ENCODE assay signal across 18 cellular contexts in the genomic region with DNA sequence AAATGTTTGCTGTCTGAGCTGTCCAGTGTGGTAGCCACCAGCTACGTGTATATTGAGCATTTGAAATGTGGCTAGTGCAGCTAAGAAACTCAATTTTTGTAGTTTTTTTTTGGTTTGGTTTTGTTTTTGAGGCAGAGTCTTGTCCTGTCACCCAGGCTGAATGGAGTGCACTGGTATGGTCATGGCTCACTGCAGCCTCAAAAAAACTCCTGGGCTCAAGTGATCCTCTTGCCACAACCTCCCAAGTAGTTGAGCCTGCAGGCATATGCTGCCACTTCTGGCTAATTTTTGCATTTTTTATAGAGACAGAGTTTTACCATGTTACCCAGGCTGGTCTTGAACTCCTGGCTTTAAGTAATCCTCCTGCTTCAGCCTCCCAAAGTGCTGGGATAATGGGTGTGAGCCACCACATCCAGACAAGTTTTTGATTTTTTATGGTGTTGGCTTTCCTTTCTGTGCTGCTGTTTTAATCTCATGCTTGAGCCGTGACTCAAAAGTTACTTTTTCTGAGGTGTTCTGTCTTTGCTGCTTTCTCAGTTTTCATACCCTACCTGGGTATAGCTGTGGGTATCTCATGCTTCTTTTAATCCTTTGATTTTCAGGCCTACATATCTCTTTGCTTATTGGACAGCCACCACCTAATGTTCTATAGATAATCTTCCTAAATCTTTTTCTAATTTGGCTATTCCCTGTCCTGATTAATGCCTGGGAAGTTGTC. TPM values are rescaled to one million over a fixed set of nuclear protein-coding genes. Genes with fewer than 3 reads are reported as not detected.
DNase-seq lines count a peak whose midpoint lies in the region; ATAC-seq lines count a peak whose summit lies in the region.
"Had no signal": no experiment of that assay in that cellular context is flagged by ENCODE, and none has a peak within 500 bp of the region (broad histone marks: within the 10 kb centered on the region; RNA-seq: fewer than 3 reads in every experiment).

No MANE protein-coding gene starts in this region.

- H3K4me1 Mint-ChIP-seq in activated T-cell treated with anti-CD3 and anti-CD28 coated beads, Interleukin-2, amount 50 U/mL, for 24 hours (ENCODE audit: low read depth), result peaks cover 76% of the 10 kb centered on the region
- H3K4me1 Mint-ChIP-seq in central memory CD8-positive, alpha-beta T cell, result peaks cover 67% of the 10 kb centered on the region

- peaks cover 96% of the 10 kb centered on the region for H3K36me3 Mint-ChIP-seq in activated T-cell treated with anti-CD3 and anti-CD28 coated beads, Interleukin-2, amount 50 U/mL, for 24 hours (ENCODE audit: low read depth)
- H3K36me3 Mint-ChIP-seq in central memory CD8-positive, alpha-beta T cell (ENCODE audit: insufficient read depth), result peaks cover 74% of the 10 kb centered on the region

- intact Hi-C loops in cardiac septum (cut with DNase I), result no loop called here

- no peak overlapping the region for H3K4me3 Mint-ChIP-seq in activated T-cell treated with anti-CD3 and anti-CD28 coated beads, Interleukin-2, amount 50 U/mL, for 24 hours
- peak overlapping the region; percentile 67 for H3K4me3 Mint-ChIP-seq in central memory CD8-positive, alpha-beta T cell
- H3K4me3 Mint-ChIP-seq: activated CD4-positive, alpha-beta memory T cell treated with anti-CD3 and anti-CD28 coated beads for 36 hours; activated T-helper 1 cell treated with anti-CD3 and anti-CD28 coated beads, Interleukin-12 subunit alpha, Interleukin-12 subunit beta, Interleukin-2, Interleukin-4 antibody, amounts not matched to agents 30 ng/mL and 10 ng/mL and 1 ng/mL, durations not matched to agents 14 hours and 24 hours and 36 hours; CD14-positive monocyte; neural crest cell had no signal

- no peaks in the 10 kb centered on the region for H3K9me3 Mint-ChIP-seq in activated T-cell treated with anti-CD3 and anti-CD28 coated beads, Interleukin-2, amount 50 U/mL, for 24 hours
- H3K9me3 Mint-ChIP-seq in central memory CD8-positive, alpha-beta T cell, result no peaks in the 10 kb centered on the region
- H3K9me3 Mint-ChIP-seq: activated CD4-positive, alpha-beta memory T cell treated with anti-CD3 and anti-CD28 coated beads for 36 hours; activated T-helper 1 cell treated with anti-CD3 and anti-CD28 coated beads, Interleukin-12 subunit alpha, Interleukin-12 subunit beta, Interleukin-2, Interleukin-4 antibody, amounts not matched to agents 30 ng/mL and 10 ng/mL and 1 ng/mL, durations not matched to agents 14 hours and 24 hours and 36 hours; CD14-positive monocyte; neural crest cell had no signal

- H3K27me3 Mint-ChIP-seq in activated T-cell treated with anti-CD3 and anti-CD28 coated beads, Interleukin-2, amount 50 U/mL, for 24 hours, result no peaks in the 10 kb centered on the region
- H3K27me3 Mint-ChIP-seq in central memory CD8-positive, alpha-beta T cell, result no peaks in the 10 kb centered on the region
- H3K27me3 Mint-ChIP-seq: activated CD4-positive, alpha-beta memory T cell treated with anti-CD3 and anti-CD28 coated beads for 36 hours had no signal

- DNase-seq in activated T-cell treated with anti-CD3 and anti-CD28 coated beads, Interleukin-2, amount 50 U/mL, for 24 hours, result no peak
- DNase-seq in activated T-cell treated with anti-CD3 and anti-CD28 coated beads, Interleukin-2, amount 50 U/mL, for 48 hours, result no peak
- DNase-seq in DMS79 treated with DMSO at 0.1 percent for 48 hours (lab: John Stamatoyannopoulos, UW) (peak; percentile 36), renal cortical epithelial cell (ENCODE audit: low read depth) (peak; percentile 37), cardiac septum (ENCODE audit: low spot score) (no peak)
- no peak for DNase-seq in central memory CD8-positive, alpha-beta T cell (ENCODE audit: low spot score in 2 of 2)
- DNase-seq: activated CD4-positive, alpha-beta memory T cell treated with anti-CD3 and anti-CD28 coated beads for 36 hours; central memory CD4-positive, alpha-beta T cell; left cardiac atrium; NCI-H1105; NCI-H510A treated with DMSO at 0.1 percent for 48 hours; stimulated activated CD4-positive, alpha-beta T cell treated with anti-CD3 and anti-CD28 coated beads, Interleukin-4, amount 100 ng/mL, for 24 hours; SW 1271 had no signal

- peak overlapping the region; percentile 29 for H3K27ac Mint-ChIP-seq in activated T-cell treated with anti-CD3 and anti-CD28 coated beads, Interleukin-2, amount 50 U/mL, for 24 hours
- peak overlapping the region; percentile 72 for H3K27ac Mint-ChIP-seq in central memory CD8-positive, alpha-beta T cell (ENCODE audit: low read depth)
- H3K27ac Mint-ChIP-seq: activated CD4-positive, alpha-beta memory T cell treated with anti-CD3 and anti-CD28 coated beads for 36 hours; activated T-helper 1 cell treated with anti-CD3 and anti-CD28 coated beads, Interleukin-12 subunit alpha, Interleukin-12 subunit beta, Interleukin-2, Interleukin-4 antibody, amounts not matched to agents 30 ng/mL and 10 ng/mL and 1 ng/mL, durations not matched to agents 14 hours and 24 hours and 36 hours had no signal

- ATAC-seq in central memory CD8-positive, alpha-beta T cell (replicated peaks; ENCODE audit: extremely low read depth, poor library complexity, severe bottlenecking), result no peak
- no peak for ATAC-seq in GM21825 (IDR thresholded peaks at IDR 0.05; ENCODE audit: unreplicated experiment)
- ATAC-seq in HG03432 (IDR thresholded peaks at IDR 0.05; ENCODE audit: unreplicated experiment), result no peak
- ATAC-seq: left cardiac atrium had no signal

RNA-seq across cellular contexts. Expression of a gene that starts 16.0 kb away (rescaled TPM):
- 46.5 and 92.2 TPM in 2 replicates for total RNA-seq in renal cortical epithelial cell
- 98.9 TPM for total RNA-seq in cardiac septum

Comparison
In these comparisons a context has a peak if more than half of its experiments do, and no peak if none do; other contexts are left out.
1. DNase-seq: peak in DMS79 treated with DMSO at 0.1 percent for 48 hours (single experiment) and renal cortical epithelial cell (single experiment); none in activated T-cell treated with anti-CD3 and anti-CD28 coated beads, Interleukin-2, amount 50 U/mL, for 24 hours (single experiment), activated T-cell treated with anti-CD3 and anti-CD28 coated beads, Interleukin-2, amount 50 U/mL, for 48 hours (0 of 2), central memory CD8-positive, alpha-beta T cell (0 of 2) and cardiac septum (single experiment).